2 cellular contexts compared by ENCODE assay signal in the genomic region with DNA sequence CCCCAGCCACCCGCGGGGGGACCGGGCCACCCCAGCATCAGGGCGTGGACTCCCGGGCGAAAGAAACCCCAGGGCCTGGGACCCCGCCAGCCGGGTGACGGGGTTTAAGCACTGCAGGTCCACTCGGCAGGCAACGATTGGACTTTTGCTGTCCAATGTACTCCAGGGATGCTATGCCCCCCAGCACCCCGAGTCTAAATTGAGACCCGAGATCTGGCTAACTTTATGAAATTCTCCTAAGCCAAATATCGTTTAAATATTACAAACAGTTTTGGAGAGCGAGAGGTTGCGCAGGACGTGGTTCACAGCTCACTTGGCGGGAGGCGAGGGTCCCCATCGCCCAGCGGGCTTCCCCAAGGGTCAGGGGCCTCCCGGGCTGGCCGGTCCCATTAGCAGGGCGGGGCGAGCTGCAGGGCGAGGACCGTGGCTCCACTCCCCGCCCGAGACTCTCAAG.
TF ChIP-seq lines count a peak whose summit lies in the region.

No MANE protein-coding gene starts in this region.

TF ChIP-seq in A549, 52 proteins besides CTCF, POLR2A, EP300 and RAD21:
- TF ChIP-seq, protein P1, sequence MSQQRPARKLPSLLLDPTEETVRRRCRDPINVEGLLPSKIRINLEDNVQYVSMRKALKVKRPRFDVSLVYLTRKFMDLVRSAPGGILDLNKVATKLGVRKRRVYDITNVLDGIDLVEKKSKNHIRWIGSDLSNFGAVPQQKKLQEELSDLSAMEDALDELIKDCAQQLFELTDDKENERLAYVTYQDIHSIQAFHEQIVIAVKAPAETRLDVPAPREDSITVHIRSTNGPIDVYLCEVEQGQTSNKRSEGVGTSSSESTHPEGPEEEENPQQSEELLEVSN (IDR thresholded peaks at IDR 0.05; ENCODE audit: borderline replicate concordance, low read depth): peak; percentile 11; the same call in 1 of the 2 replicates
- TF ChIP-seq, protein P2, sequence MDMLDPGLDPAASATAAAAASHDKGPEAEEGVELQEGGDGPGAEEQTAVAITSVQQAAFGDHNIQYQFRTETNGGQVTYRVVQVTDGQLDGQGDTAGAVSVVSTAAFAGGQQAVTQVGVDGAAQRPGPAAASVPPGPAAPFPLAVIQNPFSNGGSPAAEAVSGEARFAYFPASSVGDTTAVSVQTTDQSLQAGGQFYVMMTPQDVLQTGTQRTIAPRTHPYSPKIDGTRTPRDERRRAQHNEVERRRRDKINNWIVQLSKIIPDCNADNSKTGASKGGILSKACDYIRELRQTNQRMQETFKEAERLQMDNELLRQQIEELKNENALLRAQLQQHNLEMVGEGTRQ (IDR thresholded peaks at IDR 0.05): no peak
TF ChIP-seq in A549: peak in this region for 1.

TF ChIP-seq in endothelial cell of umbilical vein, 7 proteins besides CTCF, POLR2A, EP300 and RAD21:
- no peak for TF ChIP-seq MYC (IDR thresholded peaks at IDR 0.05; ENCODE audit: low read depth, low read length)
TF ChIP-seq in endothelial cell of umbilical vein: peak in this region for 0.
